9 cellular contexts compared by ENCODE assay signal in the genomic region with DNA sequence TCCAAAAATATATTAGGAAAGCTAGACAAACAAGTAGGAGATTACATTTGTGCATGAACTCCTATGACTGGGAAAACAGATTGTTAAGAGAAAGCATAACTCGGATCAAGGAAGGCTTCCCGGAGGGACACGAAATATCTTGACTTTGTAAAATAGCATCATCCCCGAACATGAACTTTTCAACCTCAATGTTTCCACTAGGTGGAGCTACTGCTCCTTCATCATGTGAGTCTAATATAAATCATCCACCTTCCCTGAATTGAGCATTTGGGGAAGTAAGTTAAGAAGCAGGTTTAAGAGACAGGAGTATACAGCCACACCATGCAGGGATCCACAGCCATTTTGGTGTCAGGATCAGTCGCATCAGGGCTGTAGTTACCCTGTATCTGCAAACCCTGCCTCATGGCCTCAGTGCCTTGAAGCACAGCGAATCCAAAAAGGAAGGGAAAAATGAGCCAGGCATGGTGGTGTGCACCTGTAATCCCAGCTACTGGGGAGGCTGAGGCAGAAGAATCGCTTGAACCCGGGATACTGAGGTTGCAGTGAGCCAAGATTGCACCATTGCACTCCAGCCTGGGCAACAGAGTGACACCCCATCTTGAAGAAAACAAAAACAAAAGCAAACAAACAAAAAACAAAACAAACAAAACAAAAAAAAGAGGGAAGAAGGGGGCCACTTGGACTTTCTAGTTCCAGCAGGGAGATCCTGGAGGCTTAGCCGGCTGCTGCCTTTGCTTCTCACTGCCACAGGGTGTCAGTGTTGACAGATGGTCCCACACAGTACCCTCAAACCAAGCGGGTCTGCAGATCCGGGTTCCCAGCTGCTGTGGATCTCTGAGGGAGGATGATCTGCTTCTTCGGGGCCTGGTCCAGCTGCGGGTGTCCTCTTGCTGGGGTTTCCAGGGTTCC. TPM values are rescaled to one million over a fixed set of nuclear protein-coding genes. Genes with fewer than 3 reads are reported as not detected.
A peak's percentile ranks its signal among the peaks of the same experiment; 100 is the strongest.
DNase-seq lines count a peak whose midpoint lies in the region; TF ChIP-seq lines count a peak whose summit lies in the region.
"Not testable (repeated sequence)": the region's sequence is repeated elsewhere in the genome, so short reads cannot be mapped to it uniquely, and the experiment has no call there.
"Had no signal": no experiment of that assay in that cellular context is flagged by ENCODE, and none has a peak within 500 bp of the region (broad histone marks: within the 10 kb centered on the region; RNA-seq: fewer than 3 reads in every experiment).

No MANE protein-coding gene starts in this region.

- TF ChIP-seq EP300 in ovary (IDR thresholded peaks at IDR 0.05) = not testable (repeated sequence)

- H3K27me3 Mint-ChIP-seq in immature natural killer cell (ENCODE audit: low read depth in 3 of 3) = not testable (repeated sequence)

- not testable (repeated sequence) for H3K27me3 ChIP-seq in ovary

- WGBS in ovary, 3 donors = 21 to 25% (median 22%) methylated on average over 13 of the region's 13 CpGs

- H3K4me3 ChIP-seq in LNCaP clone FGC (ENCODE audit: low read depth, low read length); ovary: not testable (repeated sequence)

- TF ChIP-seq CTCF in 22Rv1 (IDR thresholded peaks at IDR 0.05) = peak; percentile 45
- TF ChIP-seq CTCF in LNCaP clone FGC (IDR thresholded peaks at IDR 0.05; ENCODE audit: control insufficient read depth, extremely low read depth, insufficient read depth) = peak; percentile 49
- peak in 1 of 3 donors; percentile 15 for TF ChIP-seq CTCF in ovary (IDR thresholded peaks at IDR 0.05)

- H3K4me3 Mint-ChIP-seq in immature natural killer cell = not testable (repeated sequence)

- H3K36me3 ChIP-seq in ovary = not testable (repeated sequence)

- H3K4me1 Mint-ChIP-seq in immature natural killer cell = not testable (repeated sequence)

- not testable (repeated sequence) for TF ChIP-seq POLR2A in ovary (IDR thresholded peaks at IDR 0.05)

- H3K9me3 Mint-ChIP-seq in immature natural killer cell = not testable (repeated sequence)

- not testable (repeated sequence) for H3K36me3 Mint-ChIP-seq in immature natural killer cell

- not testable (repeated sequence) for H3K27ac Mint-ChIP-seq in immature natural killer cell

- not testable (repeated sequence) for H3K27ac ChIP-seq in 22Rv1, ovary

- intact Hi-C loops in ovary (cut with DNase I) = not testable (repeated sequence)

- DNase-seq in ELR (ENCODE audit: low read depth) = peak; percentile 68
- DNase-seq in LNCaP clone FGC (ENCODE audit: low read depth) = peak; percentile 11
- DNase-seq in OCI-M1 (lab: John Stamatoyannopoulos, UW) = peak; percentile 78
- peak; percentile 54 for DNase-seq in activated CD8-positive, alpha-beta memory T cell treated with anti-CD3 and anti-CD28 coated beads for 24 hours
- DNase-seq in ecto neural progenitor cell (ENCODE audit: low spot score) = peak; percentile 65
- DNase-seq in immature natural killer cell = peak in 2 of 3 donors; percentile 24 to 42
- DNase-seq in ovary = peak in 3 of 5 donors; percentile 21 to 46 (median 39)

- not testable (repeated sequence) for H3K9me3 ChIP-seq in ovary

- not testable (repeated sequence) for H3K4me1 ChIP-seq in ovary (ENCODE audit: insufficient read depth)

RNA-seq across cellular contexts. Expression of a gene that starts 7.2 kb away (rescaled TPM):
- polyA plus RNA-seq in immature natural killer cell (not detected), ovary (not detected)
- total RNA-seq in ovary = not detected
- total RNA-seq: glomerular endothelial cell had no signal

RNA-seq across cellular contexts. Expression of a gene that starts 7.5 kb away (rescaled TPM):
- polyA plus RNA-seq in immature natural killer cell = not detected
- not detected for total RNA-seq in ovary
- not detected for polyA plus RNA-seq in ovary
- total RNA-seq: glomerular endothelial cell had no signal

RNA-seq across cellular contexts. Expression of a gene that starts 15.7 kb away (rescaled TPM):
- not detected for polyA plus RNA-seq in immature natural killer cell
- total RNA-seq in ovary = not detected
- polyA plus RNA-seq in ovary = not detected
- total RNA-seq: glomerular endothelial cell had no signal

RNA-seq across cellular contexts. Expression of a gene that starts 21.9 kb away (rescaled TPM):
- polyA plus RNA-seq in immature natural killer cell (not detected), ovary (not detected)
- not detected for total RNA-seq in ovary
- total RNA-seq: glomerular endothelial cell had no signal

RNA-seq across cellular contexts. Expression of a gene that starts 29.4 kb away (rescaled TPM):
- polyA plus RNA-seq in immature natural killer cell (not detected), ovary (not detected)
- total RNA-seq in ovary = not detected
- total RNA-seq: glomerular endothelial cell had no signal

Comparison
In these comparisons a context has a peak if more than half of its experiments do, and no peak if none do; other contexts are left out.
1. DNase-seq: peak in every context shown above with its lines; median percentile 78 in OCI-M1; 68 in ELR; 65 in ecto neural progenitor cell; 54 in activated CD8-positive, alpha-beta memory T cell treated with anti-CD3 and anti-CD28 coated beads for 24 hours; 39 in ovary; 33 in immature natural killer cell; 11 in LNCaP clone FGC.